1 cellular context compared by ENCODE assay signal in the genomic region with DNA sequence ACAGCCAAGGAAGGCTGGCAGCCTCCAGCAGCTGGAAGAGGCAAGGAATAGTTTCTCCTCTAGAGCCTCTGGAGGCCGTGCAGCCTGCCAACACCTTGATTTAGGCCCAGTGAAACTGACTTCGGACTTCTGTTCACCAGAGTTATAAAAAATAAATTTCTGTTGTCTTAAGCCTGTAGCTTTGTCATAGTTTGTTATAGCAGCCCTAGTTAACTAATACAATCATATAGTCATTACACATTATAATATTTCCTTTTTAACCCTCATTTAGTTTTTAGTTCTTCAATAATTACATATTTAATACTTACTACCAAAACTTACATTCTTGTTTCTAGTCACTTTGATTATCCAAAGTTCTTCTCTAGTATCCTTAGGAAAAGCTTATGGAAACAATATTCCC.
TF ChIP-seq lines count a peak whose summit lies in the region.

No MANE protein-coding gene starts in this region.

TF ChIP-seq in HepG2, 621 proteins besides CTCF, POLR2A, EP300 and RAD21:
- TF ChIP-seq ZNF256 (CRISPR knock-in tag; conservative IDR thresholded peaks at IDR 0.05), result no peak
- peak; percentile 86 for TF ChIP-seq ZNF12 (CRISPR knock-in tag; IDR thresholded peaks at IDR 0.05)
